In the genomic region with DNA sequence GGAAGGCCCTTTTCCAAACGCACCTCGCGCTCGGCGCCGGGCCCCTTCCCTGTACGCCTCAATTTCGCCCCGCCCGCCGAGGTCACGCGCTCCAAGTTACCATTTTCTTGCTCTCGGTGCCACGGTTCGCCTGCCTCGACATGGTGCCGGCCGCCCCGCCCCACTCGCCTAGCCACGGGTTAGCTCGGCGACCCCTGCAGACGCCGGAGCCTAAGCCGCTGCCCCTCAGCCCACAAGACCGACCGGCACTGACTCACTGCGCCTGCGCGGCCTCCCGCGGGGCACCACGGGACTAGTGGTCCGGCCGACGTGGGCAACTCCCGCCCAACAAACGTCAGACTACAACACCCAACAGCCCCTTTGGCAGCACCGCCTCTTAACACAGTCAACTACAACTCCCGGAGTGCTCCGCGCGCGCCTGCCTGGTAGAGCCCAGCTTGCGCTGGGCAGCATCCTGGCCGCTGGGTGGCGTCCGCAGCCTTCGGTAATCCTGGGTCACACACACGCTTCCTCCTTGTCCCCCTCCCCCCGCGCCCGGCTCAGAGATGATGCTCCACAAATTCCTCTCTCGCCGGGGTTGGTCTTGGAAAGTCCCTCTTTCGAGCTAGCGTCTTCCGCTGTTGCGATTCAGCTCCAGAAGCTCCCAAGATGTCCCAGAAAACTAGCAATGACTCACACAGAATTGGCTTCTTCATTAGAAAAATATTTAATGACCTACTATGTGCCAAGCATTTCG, we compare ENCODE assay signal across 8 cellular contexts. TPM values are rescaled to one million over a fixed set of nuclear protein-coding genes. Genes with fewer than 3 reads are reported as not detected.
A peak's percentile ranks its signal among the peaks of the same experiment; 100 is the strongest.
DNase-seq lines count a peak whose midpoint lies in the region; ATAC-seq and TF ChIP-seq lines count a peak whose summit lies in the region.

A gene (minus strand): TSS at position 250 of the 736 bp plus-strand sequence. CDS start 108 bp downstream, at position 142.

- ATAC-seq in HG02571 (IDR thresholded peaks at IDR 0.05; ENCODE audit: unreplicated experiment) (peak; percentile 89), gastroesophageal sphincter (peak; percentile 93)

- H3K36me3 ChIP-seq in SK-N-MC (ENCODE audit: insufficient read depth, low read length), result peaks cover 13% of the 10 kb centered on the region; the same call in 1 of the 2 replicates
- H3K36me3 ChIP-seq in gastroesophageal sphincter, result peaks cover 0 to 4% of the 10 kb centered on the region in 2 donors

- peaks cover 74% of the 10 kb centered on the region for H3K4me1 Mint-ChIP-seq in activated naive CD4-positive, alpha-beta T cell treated with anti-CD3 and anti-CD28 coated beads, Interleukin-2, amount 10 ng/mL, durations not matched to agents 7 days and 5 days

- no peaks in the 10 kb centered on the region for H3K27me3 Mint-ChIP-seq in activated naive CD4-positive, alpha-beta T cell treated with anti-CD3 and anti-CD28 coated beads, Interleukin-2, amount 10 ng/mL, durations not matched to agents 7 days and 5 days

- TF ChIP-seq CTCF in GM10266 (IDR thresholded peaks at IDR 0.05; ENCODE audit: control insufficient read depth, insufficient read depth, low read depth, missing control alignments) (peak; percentile 98), NB4 (IDR thresholded peaks at IDR 0.05; ENCODE audit: low read depth, low read length) (peak; percentile 88), gastroesophageal sphincter (IDR thresholded peaks at IDR 0.05) (peak in 3 of 4 experiments; percentile 96 to 99 (median 97))

- peaks cover 7% of the 10 kb centered on the region for H3K36me3 Mint-ChIP-seq in activated naive CD4-positive, alpha-beta T cell treated with anti-CD3 and anti-CD28 coated beads, Interleukin-2, amount 10 ng/mL, durations not matched to agents 7 days and 5 days

- no peak for TF ChIP-seq EP300 in gastroesophageal sphincter (IDR thresholded peaks at IDR 0.05)

- H3K4me3 Mint-ChIP-seq in activated naive CD4-positive, alpha-beta T cell treated with anti-CD3 and anti-CD28 coated beads, Interleukin-2, amount 10 ng/mL, durations not matched to agents 7 days and 5 days, result peak within 1 kb of the TSS; percentile 95

- peaks cover 8 to 71% (median 33%) of the 10 kb centered on the region in 3 donors for H3K4me1 ChIP-seq in gastroesophageal sphincter

- no peaks in the 10 kb centered on the region for H3K27me3 ChIP-seq in gastroesophageal sphincter

- H3K27ac ChIP-seq in SK-N-MC, result peak within 1 kb of the TSS; percentile 95
- peak within 1 kb of the TSS; percentile 93 to 100 (median 98) for H3K27ac ChIP-seq in gastroesophageal sphincter

- CTCF ChIA-PET in activated naive CD4-positive, alpha-beta T cell treated with anti-CD3 and anti-CD28 coated beads, Interleukin-2, amount 10 ng/mL, durations not matched to agents 7 days and 5 days (lab: Charles Lee), result interaction anchor here (0.6 to 9.5 kb wide), 27 partner anchors 12 to 278 kb away, joined by 3 to 179 read pairs (median 5); a partner anchor contains a TSS

- H3K27ac Mint-ChIP-seq in activated naive CD4-positive, alpha-beta T cell treated with anti-CD3 and anti-CD28 coated beads, Interleukin-2, amount 10 ng/mL, durations not matched to agents 7 days and 5 days, result peak within 1 kb of the TSS; percentile 92

- TF ChIP-seq POLR2A in NB4 (IDR thresholded peaks at IDR 0.05; ENCODE audit: extremely low read depth, insufficient read length) (peak; percentile 88), gastroesophageal sphincter (IDR thresholded peaks at IDR 0.05) (peak; percentile 71 to 75)

- H3K9ac ChIP-seq in SK-N-MC (ENCODE audit: insufficient read length), result peak within 1 kb of the TSS; percentile 89

- DNase-seq in GM10266 (ENCODE audit: extremely low spot score), result peak; percentile 96
- peak; percentile 99 for DNase-seq in NB4 (ENCODE audit: low read depth)
- DNase-seq in SK-N-MC (ENCODE audit: low read depth, low spot score), result peak; percentile 97
- DNase-seq in activated naive CD4-positive, alpha-beta T cell treated with anti-CD3 and anti-CD28 coated beads, Interleukin-2, amount 10 ng/mL, durations not matched to agents 7 days and 5 days, result peak; percentile 100
- DNase-seq in non-pigmented ciliary epithelial cell (ENCODE audit: low read depth), result peak; percentile 99
- peak; percentile 100 for DNase-seq in superior temporal gyrus (ENCODE audit: extremely low spot score)

- no peaks in the 10 kb centered on the region for H3K9me3 Mint-ChIP-seq in activated naive CD4-positive, alpha-beta T cell treated with anti-CD3 and anti-CD28 coated beads, Interleukin-2, amount 10 ng/mL, durations not matched to agents 7 days and 5 days

- H3K4me3 ChIP-seq in NB4 (ENCODE audit: low read depth, low read length) (peak within 1 kb of the TSS; percentile 90), SK-N-MC (peak within 1 kb of the TSS; percentile 94), gastroesophageal sphincter (peak within 1 kb of the TSS; percentile 85 to 89)

- H3K9me3 ChIP-seq in SK-N-MC (ENCODE audit: low read depth, low read length) (no peaks in the 10 kb centered on the region), gastroesophageal sphincter (no peaks in the 10 kb centered on the region)

- whole genome bisulfite sequencing in gastroesophageal sphincter (ENCODE audit: low coverage in 1 of 2), 2 donors, result 0 to 1% methylated on average over 1 to 30 of the region's 62 CpGs

RNA-seq across cellular contexts. Expression of the gene that starts here (rescaled TPM):
- total RNA-seq in gastroesophageal sphincter, result 100 to 1,000 TPM; 102 to 166 (median 129) TPM

Comparison
In these comparisons a context has a peak if more than half of its experiments do, and no peak if none do; other contexts are left out.
1. Peak in every context shown above with its lines: DNase-seq, ATAC-seq, H3K4me3 ChIP-seq and H3K27ac ChIP-seq.